ENCODE assay signal across 17 cellular contexts in the genomic region with DNA sequence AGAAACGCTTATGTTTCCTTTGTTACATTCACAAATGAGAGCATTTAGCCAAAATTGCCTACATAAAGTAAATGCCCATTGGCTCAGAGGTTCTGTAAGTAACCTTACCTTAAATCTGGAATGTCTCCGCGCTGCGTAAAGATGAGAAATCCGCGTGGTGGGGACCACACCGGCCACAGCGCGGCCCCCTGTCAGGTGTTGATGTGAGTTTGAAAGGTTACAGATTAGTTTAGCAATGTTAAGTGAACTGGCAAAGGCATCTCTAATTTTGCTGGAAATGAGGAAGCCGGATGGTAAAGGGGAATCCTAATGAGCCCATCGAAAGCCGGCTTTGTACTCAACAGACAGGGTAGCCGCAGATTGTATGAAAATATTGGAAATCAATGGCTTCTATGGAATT. TPM values are rescaled to one million over a fixed set of nuclear protein-coding genes. Genes with fewer than 3 reads are reported as not detected.
A peak's percentile ranks its signal among the peaks of the same experiment; 100 is the strongest.
DNase-seq lines count a peak whose midpoint lies in the region; ATAC-seq and TF ChIP-seq lines count a peak whose summit lies in the region.
"Had no signal": no experiment of that assay in that cellular context is flagged by ENCODE, and none has a peak within 500 bp of the region (broad histone marks: within the 10 kb centered on the region; RNA-seq: fewer than 3 reads in every experiment).

No MANE protein-coding gene starts in this region.

- CTCF ChIA-PET in CD4-positive, alpha-beta T cell (lab: Charles Lee) = no interaction called here

- no peaks in the 10 kb centered on the region for H3K4me1 Mint-ChIP-seq in CD4-positive, alpha-beta T cell (ENCODE audit: low read depth)
- H3K4me1 Mint-ChIP-seq in GM23338 (peaks cover 43% of the 10 kb centered on the region), endodermal cell (peaks cover 34% of the 10 kb centered on the region), neural progenitor cell (peaks cover 23% of the 10 kb centered on the region)
- no peaks in the 10 kb centered on the region for H3K4me1 Mint-ChIP-seq in activated CD4-positive, alpha-beta T cell treated with anti-CD3 and anti-CD28 coated beads, Interleukin-2, amount 10 ng/mL, durations not matched to agents 24 days and 14 days

- no peak for DNase-seq in CD4-positive, alpha-beta T cell
- DNase-seq in GM23338 (ENCODE audit: low spot score) (no peak), endodermal cell (no peak), neural progenitor cell (ENCODE audit: low spot score) (no peak), activated T-cell treated with anti-CD3 and anti-CD28 coated beads for 4 hours (no peak)
- no peak for DNase-seq in activated CD4-positive, CD25-positive, alpha-beta regulatory T cell treated with anti-CD3 and anti-CD28 coated beads, Interleukin-2, amount 50 U/mL, for 72 hours
- DNase-seq in activated CD4-positive, alpha-beta T cell treated with anti-CD3 and anti-CD28 coated beads, Interleukin-2, amount 10 ng/mL, durations not matched to agents 24 days and 14 days = no peak
- DNase-seq: BE2C; CD8-positive, alpha-beta T cell; DMS153; DMS79 treated with DMSO at 0.1 percent for 48 hours; EL; HCEC 1CT; HFFc6 had no signal

- H3K4me1 ChIP-seq in GM23338 (ENCODE audit: insufficient read depth) (peaks cover 52% of the 10 kb centered on the region), endodermal cell (ENCODE audit: control insufficient read depth, insufficient read depth, low read length) (no peaks in the 10 kb centered on the region), neural progenitor cell (peaks cover 41% of the 10 kb centered on the region)
- H3K4me1 ChIP-seq: A549, BE2C had no signal

- H3K9me3 Mint-ChIP-seq in CD4-positive, alpha-beta T cell = no peaks in the 10 kb centered on the region
- no peaks in the 10 kb centered on the region; the same call in 2 of the 3 replicates for H3K9me3 Mint-ChIP-seq in GM23338
- H3K9me3 Mint-ChIP-seq in endodermal cell = peaks cover 7% of the 10 kb centered on the region
- H3K9me3 Mint-ChIP-seq in neural progenitor cell = peaks cover 6% of the 10 kb centered on the region
- no peaks in the 10 kb centered on the region for H3K9me3 Mint-ChIP-seq in activated CD4-positive, alpha-beta T cell treated with anti-CD3 and anti-CD28 coated beads, Interleukin-2, amount 10 ng/mL, durations not matched to agents 24 days and 14 days
- H3K9me3 Mint-ChIP-seq: CD8-positive, alpha-beta T cell had no signal

- H3K27ac ChIP-seq in CD4-positive, alpha-beta T cell (ENCODE audit: low read depth, low read length) = no peak overlapping the region
- H3K27ac ChIP-seq in GM23338 (ENCODE audit: low read depth) (no peak overlapping the region), endodermal cell (ENCODE audit: low read depth, low read length) (no peak overlapping the region), neural progenitor cell (no peak overlapping the region)
- H3K27ac ChIP-seq: A549, C4-2B had no signal

- H2AFZ ChIP-seq in GM23338 (no peak overlapping the region), neural progenitor cell (replicated peaks) (no peak overlapping the region)

- 94 to 97% methylated on average over 12 to 13 of the region's 13 CpGs for WGBS in endodermal cell (ENCODE audit: insufficient coverage in 1 of 2, insufficient read length in 1 of 2), 2 experiments

- H3K27me3 ChIP-seq in CD4-positive, alpha-beta T cell (ENCODE audit: control insufficient read depth, insufficient read depth, low read length) = peaks cover 29% of the 10 kb centered on the region
- peaks cover 30% of the 10 kb centered on the region for H3K27me3 ChIP-seq in GM23338 (ENCODE audit: insufficient read depth)
- no peaks in the 10 kb centered on the region for H3K27me3 ChIP-seq in endodermal cell (ENCODE audit: control insufficient read depth, insufficient read depth, low read length, poor library complexity, severe bottlenecking)
- H3K27me3 ChIP-seq in neural progenitor cell = no peaks in the 10 kb centered on the region

- no peak for ATAC-seq in CD4-positive, alpha-beta T cell (ENCODE audit: poor library complexity)
- ATAC-seq in GM23338 = no peak
- ATAC-seq: A549; CD8-positive, alpha-beta T cell had no signal

- H3K9me3 ChIP-seq in CD4-positive, alpha-beta T cell (ENCODE audit: control insufficient read depth, low read length) = no peaks in the 10 kb centered on the region
- H3K9me3 ChIP-seq in endodermal cell (ENCODE audit: control insufficient read depth, low read length) (no peaks in the 10 kb centered on the region), neural progenitor cell (ENCODE audit: low read depth) (no peaks in the 10 kb centered on the region)
- H3K9me3 ChIP-seq: A549, BE2C had no signal

- H3K9ac ChIP-seq in endodermal cell (ENCODE audit: extremely low read depth, low read length, poor library complexity, severe bottlenecking) (no peak overlapping the region), neural progenitor cell (no peak overlapping the region)

- peaks cover 3% of the 10 kb centered on the region; the same call in 1 of the 2 replicates for H4K20me1 ChIP-seq in GM23338 (replicated peaks; ENCODE audit: insufficient read depth)
- peaks cover 74% of the 10 kb centered on the region for H4K20me1 ChIP-seq in neural progenitor cell (ENCODE audit: low read depth)

- peak overlapping the region; percentile 55 for H3K4me3 ChIP-seq in GM23338
- H3K4me3 ChIP-seq in endodermal cell (ENCODE audit: low read length) = no peak overlapping the region
- H3K4me3 ChIP-seq in neural progenitor cell = no peak overlapping the region
- H3K4me3 ChIP-seq: A549 had no signal

- H3K9me2 ChIP-seq in GM23338 (ENCODE audit: insufficient read depth) = no peaks in the 10 kb centered on the region

- H3K4me2 ChIP-seq in GM23338 (peak overlapping the region; percentile 77), neural progenitor cell (no peak overlapping the region)
- H3K4me2 ChIP-seq: A549 had no signal

- TF ChIP-seq CTCF in CD4-positive, alpha-beta T cell (IDR thresholded peaks at IDR 0.05) = no peak
- TF ChIP-seq CTCF in GM23338 (conservative IDR thresholded peaks at IDR 0.05; ENCODE audit: low read depth in 2 of 2) (no peak), endodermal cell (conservative IDR thresholded peaks at IDR 0.05) (no peak), neural progenitor cell (IDR thresholded peaks at IDR 0.05) (no peak)

- H3K36me3 ChIP-seq in GM23338 (ENCODE audit: insufficient read depth) (peaks cover 3% of the 10 kb centered on the region; the same call in 1 of the 2 replicates), endodermal cell (ENCODE audit: control insufficient read depth, insufficient read depth, low read length) (no peaks in the 10 kb centered on the region), neural progenitor cell (no peaks in the 10 kb centered on the region)
- H3K36me3 ChIP-seq: BE2C had no signal

- no peaks in the 10 kb centered on the region for H3K36me3 Mint-ChIP-seq in CD4-positive, alpha-beta T cell (ENCODE audit: low read depth)
- H3K36me3 Mint-ChIP-seq in GM23338 (ENCODE audit: low read depth) (peaks cover 24% of the 10 kb centered on the region), endodermal cell (ENCODE audit: low read depth) (peaks cover 32% of the 10 kb centered on the region), neural progenitor cell (peaks cover 15% of the 10 kb centered on the region)
- H3K36me3 Mint-ChIP-seq in activated CD4-positive, alpha-beta T cell treated with anti-CD3 and anti-CD28 coated beads, Interleukin-2, amount 10 ng/mL, durations not matched to agents 24 days and 14 days (ENCODE audit: low read depth) = no peaks in the 10 kb centered on the region
- H3K36me3 Mint-ChIP-seq: CD8-positive, alpha-beta T cell had no signal

- peaks cover 45% of the 10 kb centered on the region for H3K27me3 Mint-ChIP-seq in CD4-positive, alpha-beta T cell
- H3K27me3 Mint-ChIP-seq in GM23338 (ENCODE audit: insufficient read depth, low read depth, poor library complexity) (peaks cover 40% of the 10 kb centered on the region), endodermal cell (ENCODE audit: insufficient read depth) (no peaks in the 10 kb centered on the region), neural progenitor cell (ENCODE audit: insufficient read depth, low read depth) (peaks cover 6% of the 10 kb centered on the region)
- peaks cover 29% of the 10 kb centered on the region for H3K27me3 Mint-ChIP-seq in activated CD4-positive, alpha-beta T cell treated with anti-CD3 and anti-CD28 coated beads, Interleukin-2, amount 10 ng/mL, durations not matched to agents 24 days and 14 days

- H3K79me2 ChIP-seq in GM23338 (replicated peaks; ENCODE audit: insufficient read depth) (peaks cover 53% of the 10 kb centered on the region), neural progenitor cell (ENCODE audit: low read depth) (peaks cover 84% of the 10 kb centered on the region)

- POLR2A ChIA-PET in CD4-positive, alpha-beta T cell (lab: Charles Lee) = no interaction called here

- H3K27ac Mint-ChIP-seq in CD4-positive, alpha-beta T cell = no peak overlapping the region
- no peak overlapping the region for H3K27ac Mint-ChIP-seq in GM23338
- peak overlapping the region; percentile 36 for H3K27ac Mint-ChIP-seq in endodermal cell
- H3K27ac Mint-ChIP-seq in neural progenitor cell = no peak overlapping the region
- no peak overlapping the region for H3K27ac Mint-ChIP-seq in activated CD4-positive, alpha-beta T cell treated with anti-CD3 and anti-CD28 coated beads, Interleukin-2, amount 10 ng/mL, durations not matched to agents 24 days and 14 days
- H3K27ac Mint-ChIP-seq: CD8-positive, alpha-beta T cell; HFFc6 had no signal

- H3K4me3 Mint-ChIP-seq in CD4-positive, alpha-beta T cell = peak overlapping the region; percentile 62
- peak overlapping the region; percentile 79 for H3K4me3 Mint-ChIP-seq in GM23338
- no peak overlapping the region for H3K4me3 Mint-ChIP-seq in endodermal cell
- H3K4me3 Mint-ChIP-seq in neural progenitor cell = peak overlapping the region; percentile 39
- H3K4me3 Mint-ChIP-seq in activated CD4-positive, alpha-beta T cell treated with anti-CD3 and anti-CD28 coated beads, Interleukin-2, amount 10 ng/mL, durations not matched to agents 24 days and 14 days = no peak overlapping the region
- H3K4me3 Mint-ChIP-seq: CD8-positive, alpha-beta T cell; HFFc6 had no signal

- intact Hi-C loops in CD4-positive, alpha-beta T cell (cut with DNase I, micrococcal nuclease) = no loop called here
- intact Hi-C loops in activated CD4-positive, alpha-beta T cell treated with anti-CD3 and anti-CD28 coated beads, Interleukin-2, amount 10 ng/mL, durations not matched to agents 24 days and 14 days (cut with micrococcal nuclease) = no loop called here

- H3F3A ChIP-seq in GM23338 (replicated peaks; ENCODE audit: low read depth) (no peaks in the 10 kb centered on the region), neural progenitor cell (ENCODE audit: low read depth) (no peaks in the 10 kb centered on the region)

TF ChIP-seq in GM23338, 12 proteins besides CTCF, POLR2A, EP300 and RAD21 (continues in another document):
- TF ChIP-seq ZNF331 (CRISPR knock-in tag; IDR thresholded peaks at IDR 0.05; ENCODE audit: low read depth) = no peak

RNA-seq across cellular contexts. Expression of gene SALL3, which starts 11.8 kb away (rescaled TPM):
- under 1 TPM; 0.22 to 0.33 TPM for total RNA-seq in CD4-positive, alpha-beta T cell
- total RNA-seq in GM23338 (2014; rRNA removed; shearing (Covaris generic)) = 29.0 and 39.8 TPM in 2 replicates
- 11.0 and 16.9 TPM in 2 replicates for polyA plus RNA-seq in GM23338 (2016; fragmentation: Nextera tagmentation; extraction: Ambion mirVana)
- total RNA-seq in endodermal cell (10 to 100 TPM in 1 of 2 donors, 1 to 10 TPM in 1; 9.5 to 36.4 TPM), neural progenitor cell (ENCODE audit: low replicate concordance) (27.7 and 36.5 TPM in 2 replicates)
- polyA plus RNA-seq in endodermal cell (2013, experiment 1 of 2) = 12.0 TPM
- 10.5 TPM for polyA plus RNA-seq in endodermal cell (2013, experiment 2 of 2)
- total RNA-seq in activated CD4-positive, alpha-beta T cell treated with anti-CD3 and anti-CD28 coated beads, Interleukin-2, amount 10 ng/mL, durations not matched to agents 24 days and 14 days = not detected in 2 replicates
- total RNA-seq: CD8-positive, alpha-beta T cell; HFFc6 had no signal
- polyA plus RNA-seq: A549, AG04450 had no signal

Comparison
In these comparisons a context has a peak if more than half of its experiments do, and no peak if none do; other contexts are left out.
1. H3K4me3 Mint-ChIP-seq: peak in CD4-positive, alpha-beta T cell (single experiment), GM23338 (single experiment) and neural progenitor cell (single experiment); none in endodermal cell (single experiment) and activated CD4-positive, alpha-beta T cell treated with anti-CD3 and anti-CD28 coated beads, Interleukin-2, amount 10 ng/mL, durations not matched to agents 24 days and 14 days (single experiment).
2. RNA of gene SALL3, which starts 11.8 kb away (total RNA-seq): 29.0 to 39.8 TPM in GM23338, 9.5 to 36.4 TPM in endodermal cell and 27.7 to 36.5 TPM in neural progenitor cell; 0.22 to 0.33 TPM in CD4-positive, alpha-beta T cell and not detected in activated CD4-positive, alpha-beta T cell treated with anti-CD3 and anti-CD28 coated beads, Interleukin-2, amount 10 ng/mL, durations not matched to agents 24 days and 14 days; every median in the first group is over 4 times any median in the second.